ENCODE assay signal across 19 cellular contexts in the genomic region with DNA sequence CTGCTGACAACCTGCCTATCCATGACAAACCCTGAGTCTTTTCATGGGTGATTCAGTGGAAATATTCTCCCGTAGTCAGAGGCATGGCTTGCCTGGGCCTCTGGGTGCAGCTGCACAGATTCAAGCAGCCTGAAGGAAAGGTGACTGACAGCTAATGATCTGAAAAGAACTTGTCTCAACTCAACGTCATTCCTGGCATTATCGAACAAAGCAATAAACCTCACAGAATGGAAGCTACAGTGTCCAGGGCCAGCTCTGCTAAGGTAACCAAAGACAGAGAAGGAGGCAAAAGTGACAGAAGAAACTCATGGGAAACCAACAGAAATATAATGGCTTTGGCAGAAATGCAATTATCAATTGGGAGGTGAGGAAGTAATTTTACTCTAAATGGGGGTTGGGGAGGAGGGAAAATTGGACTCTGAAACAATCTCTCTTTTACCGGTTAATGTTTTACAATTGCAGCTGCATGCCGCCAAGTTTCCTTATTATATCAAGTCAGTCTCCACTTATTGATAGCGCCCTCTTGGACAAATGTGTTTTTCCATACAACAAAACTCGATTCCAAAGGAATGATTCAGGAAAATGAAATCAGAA. TPM values are rescaled to one million over a fixed set of nuclear protein-coding genes. Genes with fewer than 3 reads are reported as not detected.
A peak's percentile ranks its signal among the peaks of the same experiment; 100 is the strongest.
DNase-seq lines count a peak whose midpoint lies in the region; ATAC-seq and TF ChIP-seq lines count a peak whose summit lies in the region.
"Had no signal": no experiment of that assay in that cellular context is flagged by ENCODE, and none has a peak within 500 bp of the region (broad histone marks: within the 10 kb centered on the region; RNA-seq: fewer than 3 reads in every experiment).

No MANE protein-coding gene starts in this region.

- peak overlapping the region; percentile 91 to 95 (median 93) for H3K27ac Mint-ChIP-seq in nephron
- H3K27ac Mint-ChIP-seq: activated naive CD4-positive, alpha-beta T cell treated with anti-CD3 and anti-CD28 coated beads, Interleukin-2, amount 10 ng/mL, durations not matched to agents 7 days and 5 days had no signal

- H3K27me3 ChIP-seq in right cardiac atrium (ENCODE audit: control insufficient read depth, insufficient read depth), result no peaks in the 10 kb centered on the region
- H3K27me3 ChIP-seq: spleen, testis had no signal

- no peak for DNase-seq in right cardiac atrium
- no peak for DNase-seq in left cardiac atrium
- DNase-seq in glomerular visceral epithelial cell (ENCODE audit: extremely low spot score), result peak; percentile 63
- DNase-seq in cerebellar nuclear complex (lab: John Stamatoyannopoulos, UW), result no peak
- DNase-seq in SHP77 (lab: John Stamatoyannopoulos, UW), result no peak
- no peak for DNase-seq in NOMO-1 (lab: John Stamatoyannopoulos, UW; ENCODE audit: unreplicated experiment in 2 of 2)
- no peak for DNase-seq in NCI-H510A treated with DMSO at 0.1 percent for 48 hours (lab: John Stamatoyannopoulos, UW)
- DNase-seq: activated naive CD4-positive, alpha-beta T cell treated with anti-CD3 and anti-CD28 coated beads, Interleukin-2, amount 10 ng/mL, durations not matched to agents 7 days and 5 days; central memory CD4-positive, alpha-beta T cell; DMS153; KG1; naive thymus-derived CD8-positive, alpha-beta T cell; NCI-H187; NCI-H82; spleen; testis had no signal

- peak overlapping the region; percentile 55 for H3K27ac ChIP-seq in right cardiac atrium (ENCODE audit: low read length)
- H3K27ac ChIP-seq: spleen, VCaP had no signal

- intact Hi-C loops in right cardiac atrium (cut with DNase I) (no loop called here), left cardiac atrium (cut with DNase I) (no loop called here)

- H3K4me1 ChIP-seq in right cardiac atrium (ENCODE audit: control insufficient read depth, insufficient read depth, low read length), result peaks cover 12% of the 10 kb centered on the region

- H3K36me3 Mint-ChIP-seq in nephron (ENCODE audit: low read depth), result no peaks in the 10 kb centered on the region
- H3K36me3 Mint-ChIP-seq: activated naive CD4-positive, alpha-beta T cell treated with anti-CD3 and anti-CD28 coated beads, Interleukin-2, amount 10 ng/mL, durations not matched to agents 7 days and 5 days; naive thymus-derived CD8-positive, alpha-beta T cell had no signal

- 58% methylated on average over 7 of the region's 7 CpGs for WGBS in right cardiac atrium

- H3K9me3 ChIP-seq in right cardiac atrium (ENCODE audit: control insufficient read depth, low read length), result no peaks in the 10 kb centered on the region
- H3K9me3 ChIP-seq: spleen, testis had no signal

- no peaks in the 10 kb centered on the region for H3K27me3 Mint-ChIP-seq in nephron (ENCODE audit: low read depth)

- peak overlapping the region in 1 of 3 experiments; percentile 11 for H3K4me3 Mint-ChIP-seq in nephron
- H3K4me3 Mint-ChIP-seq: activated naive CD4-positive, alpha-beta T cell treated with anti-CD3 and anti-CD28 coated beads, Interleukin-2, amount 10 ng/mL, durations not matched to agents 7 days and 5 days; naive thymus-derived CD8-positive, alpha-beta T cell had no signal

- H3K4me3 ChIP-seq in right cardiac atrium (ENCODE audit: low read length), result no peak overlapping the region
- H3K4me3 ChIP-seq: spleen, testis had no signal

- ATAC-seq in right cardiac atrium (no peak), left cardiac atrium (no peak)
- ATAC-seq: naive thymus-derived CD8-positive, alpha-beta T cell; SK-N-SH treated with all-trans-retinoic acid at 6 μM for 48 hours had no signal

- peaks cover 71% of the 10 kb centered on the region for H3K4me1 Mint-ChIP-seq in nephron
- H3K4me1 Mint-ChIP-seq: activated naive CD4-positive, alpha-beta T cell treated with anti-CD3 and anti-CD28 coated beads, Interleukin-2, amount 10 ng/mL, durations not matched to agents 7 days and 5 days; naive thymus-derived CD8-positive, alpha-beta T cell had no signal

- TF ChIP-seq CTCF in nephron (IDR thresholded peaks at IDR 0.05; ENCODE audit: unreplicated experiment in 3 of 3), result no peak

- H3K9me3 Mint-ChIP-seq in nephron, result no peaks in the 10 kb centered on the region
- H3K9me3 Mint-ChIP-seq: activated naive CD4-positive, alpha-beta T cell treated with anti-CD3 and anti-CD28 coated beads, Interleukin-2, amount 10 ng/mL, durations not matched to agents 7 days and 5 days; naive thymus-derived CD8-positive, alpha-beta T cell had no signal

RNA-seq across cellular contexts. Expression of gene STARD13, which starts 12.9 kb away (rescaled TPM):
- total RNA-seq in right cardiac atrium (10 to 100 TPM; 26.1 to 35.7 (median 30.7) TPM), left cardiac atrium (10 to 100 TPM; 26.8 to 33.3 TPM)
- polyA plus RNA-seq in right cardiac atrium, result 9.6 TPM
- total RNA-seq: naive thymus-derived CD8-positive, alpha-beta T cell had no signal
- polyA plus RNA-seq: naive thymus-derived CD8-positive, alpha-beta T cell had no signal
